8 cellular contexts compared by ENCODE assay signal in the genomic region with DNA sequence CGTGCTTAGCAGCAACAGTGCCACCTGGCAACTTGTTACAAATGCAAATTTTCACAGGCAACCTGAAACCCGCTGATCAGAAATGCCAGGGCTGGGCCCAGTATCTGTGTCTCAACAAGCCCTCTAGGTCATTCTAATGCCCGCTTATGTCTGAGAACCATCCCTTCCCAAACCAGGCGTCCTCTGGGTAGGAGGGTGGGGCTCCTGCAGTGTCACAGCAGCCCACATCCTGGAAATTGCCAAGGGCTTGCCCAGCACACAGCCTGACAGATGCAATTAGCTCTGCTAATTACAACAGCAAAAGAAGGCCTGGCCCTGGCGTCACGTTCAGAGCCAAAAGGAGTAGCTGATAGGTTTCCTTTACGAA. TPM values are rescaled to one million over a fixed set of nuclear protein-coding genes. Genes with fewer than 3 reads are reported as not detected.
DNase-seq lines count a peak whose midpoint lies in the region; ATAC-seq, FAIRE-seq and TF ChIP-seq lines count a peak whose summit lies in the region.

No MANE protein-coding gene starts in this region.

- peaks cover 97 to 100% (median 98%) of the 10 kb centered on the region in 3 donors for H3K4me1 ChIP-seq in esophagus squamous epithelium
- H3K4me1 ChIP-seq in thoracic aorta (ENCODE audit: control insufficient read depth in 1 of 2, low read depth in 2 of 2): peaks cover 85 to 96% of the 10 kb centered on the region in 2 donors

- FAIRE-seq in RCC 7860 (lab: Jason Lieb, UNC): no peak

- H3K27ac ChIP-seq in esophagus squamous epithelium (peak overlapping the region; percentile 84 to 99 (median 96)), thoracic aorta (peak overlapping the region; percentile 15 to 36)

- intact Hi-C loops in esophagus squamous epithelium (cut with DNase I): no loop called here

- peak overlapping the region in 1 of 4 donors; percentile 29 for H3K4me3 ChIP-seq in esophagus squamous epithelium
- H3K4me3 ChIP-seq in thoracic aorta: no peak overlapping the region

- DNase-seq in activated naive CD4-positive, alpha-beta T cell treated with Interleukin-2 at 50 U/mL for 16 hours: peak; percentile 27
- no peak for DNase-seq in activated naive CD4-positive, alpha-beta T cell (lab: John Stamatoyannopoulos, UW)
- DNase-seq in NOMO-1 (lab: John Stamatoyannopoulos, UW; ENCODE audit: unreplicated experiment in 2 of 2): peak; percentile 63 to 77
- no peak for DNase-seq in esophagus squamous epithelium (lab: John Stamatoyannopoulos, UW)
- DNase-seq in thoracic aorta (ENCODE audit: low spot score): no peak
- DNase-seq in RCC 7860 (ENCODE audit: low spot score): no peak

- no peaks in the 10 kb centered on the region for H3K9me3 ChIP-seq in esophagus squamous epithelium
- no peaks in the 10 kb centered on the region for H3K9me3 ChIP-seq in thoracic aorta

- WGBS in esophagus squamous epithelium, 2 donors: 20 to 33% methylated on average over 3 to 7 of the region's 7 CpGs

- H3K27me3 ChIP-seq in esophagus squamous epithelium: no peaks in the 10 kb centered on the region
- no peaks in the 10 kb centered on the region for H3K27me3 ChIP-seq in thoracic aorta (replicated peaks; ENCODE audit: insufficient read depth)

- TF ChIP-seq CTCF in esophagus squamous epithelium (IDR thresholded peaks at IDR 0.05): no peak
- no peak for TF ChIP-seq CTCF in thoracic aorta (IDR thresholded peaks at IDR 0.05)

- H3K36me3 ChIP-seq in esophagus squamous epithelium: peaks cover 0 to 25% (median 0%) of the 10 kb centered on the region in 3 donors
- no peaks in the 10 kb centered on the region for H3K36me3 ChIP-seq in thoracic aorta

- TF ChIP-seq POLR2A in esophagus squamous epithelium (IDR thresholded peaks at IDR 0.05): peak in 1 of 4 donors; percentile 17

- ATAC-seq in thoracic aorta (ENCODE audit: insufficient number of reproducible peaks, low FRiP score, low read depth) (no peak), HG03097 (IDR thresholded peaks at IDR 0.05; ENCODE audit: low FRiP score, unreplicated experiment) (no peak), HG03025 (IDR thresholded peaks at IDR 0.05; ENCODE audit: low FRiP score, unreplicated experiment) (no peak)

RNA-seq across cellular contexts. Expression of a gene that starts 15.9 kb away (rescaled TPM):
- total RNA-seq in esophagus squamous epithelium (10 to 100 TPM; 37.6 to 61.6 (median 38.4) TPM), thoracic aorta (10 to 100 TPM; 55.6 to 59.2 TPM)

RNA-seq across cellular contexts. Expression of a gene that starts 31.2 kb away (rescaled TPM):
- total RNA-seq in esophagus squamous epithelium (under 1 TPM in 3 of 4 donors, not detected in 1; 0.13 to 0.41 (median 0.19) TPM), thoracic aorta (under 1 TPM; 0.35 to 0.68 TPM)

RNA-seq across cellular contexts. Expression of a gene that starts 53.4 kb away (rescaled TPM):
- 10 to 100 TPM in 2 of 4 donors, 1 to 10 TPM in 2; 6.1 to 20.6 (median 13.8) TPM for total RNA-seq in esophagus squamous epithelium
- 1 to 10 TPM; 2.8 to 3.0 TPM for total RNA-seq in thoracic aorta

Comparison
In these comparisons a context has a peak if more than half of its experiments do, and no peak if none do; other contexts are left out.
1. DNase-seq: peak in activated naive CD4-positive, alpha-beta T cell treated with Interleukin-2 at 50 U/mL for 16 hours (single experiment) and NOMO-1 (2 of 2); none in activated naive CD4-positive, alpha-beta T cell (0 of 4), esophagus squamous epithelium (single experiment), thoracic aorta (single experiment) and RCC 7860 (single experiment).